In the genomic region with DNA sequence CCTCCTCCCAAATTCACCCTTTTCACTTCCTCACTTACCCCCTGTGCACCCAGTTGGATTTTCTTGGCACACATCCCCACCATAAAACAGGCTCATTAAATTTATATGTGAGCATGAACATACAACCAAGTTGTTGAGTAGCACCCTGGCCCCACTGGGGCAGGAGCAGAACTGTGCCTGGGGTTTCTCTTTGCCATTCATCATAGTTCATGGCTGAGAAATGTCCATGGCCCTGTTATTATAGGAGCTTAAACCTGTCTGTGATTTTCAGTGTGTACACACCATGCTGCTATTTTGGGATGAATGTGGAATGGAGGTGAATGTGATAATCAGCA, we compare ENCODE assay signal across 10 cellular contexts.
"Had no signal": no experiment of that assay in that cellular context is flagged by ENCODE, and none has a peak within 500 bp of the region (broad histone marks: within the 10 kb centered on the region; RNA-seq: fewer than 3 reads in every experiment).

No MANE protein-coding gene starts in this region.

- H3K4me1 ChIP-seq: thyroid gland had no signal

- DNase-seq: activated CD4-positive, alpha-beta memory T cell treated with anti-CD3 and anti-CD28 coated beads for 36 hours; activated gamma-delta T cell; activated T-cell treated with anti-CD3 and anti-CD28 coated beads, Interleukin-2, amount 50 U/mL, for 48 hours; hypothalamus; immature natural killer cell; stimulated activated CD4-positive, alpha-beta T cell treated with anti-CD3 and anti-CD28 coated beads, Interleukin-4, amount 100 ng/mL, for 4 hours; thyroid gland had no signal

- H3K27me3 Mint-ChIP-seq: activated CD4-positive, alpha-beta memory T cell treated with anti-CD3 and anti-CD28 coated beads for 36 hours had no signal

- H3K4me3 ChIP-seq: esophagus muscularis mucosa, thyroid gland had no signal

- H3K4me1 Mint-ChIP-seq: immature natural killer cell had no signal

- H3K9me3 ChIP-seq: esophagus muscularis mucosa, thyroid gland had no signal

- H3K27ac ChIP-seq: esophagus muscularis mucosa, thyroid gland had no signal

- H3K36me3 ChIP-seq: esophagus muscularis mucosa, thyroid gland had no signal

- H3K36me3 Mint-ChIP-seq: activated CD4-positive, alpha-beta memory T cell treated with anti-CD3 and anti-CD28 coated beads for 36 hours; activated naive CD8-positive, alpha-beta T cell; immature natural killer cell had no signal

- H3K27ac Mint-ChIP-seq: activated CD4-positive, alpha-beta memory T cell treated with anti-CD3 and anti-CD28 coated beads for 36 hours; activated naive CD8-positive, alpha-beta T cell; immature natural killer cell had no signal

- H3K4me3 Mint-ChIP-seq: activated CD4-positive, alpha-beta memory T cell treated with anti-CD3 and anti-CD28 coated beads for 36 hours; activated naive CD8-positive, alpha-beta T cell; immature natural killer cell; nephron had no signal

- H3K27me3 ChIP-seq: esophagus muscularis mucosa, thyroid gland had no signal
